In genomic region chr16:57646388-57647039, GRCh38 we compare ENCODE assay signal across 15 cellular contexts. TPM values are rescaled to one million over a fixed set of nuclear protein-coding genes. Genes with fewer than 3 reads are reported as not detected.
DNase-seq lines count a peak whose midpoint lies in the region; ATAC-seq and TF ChIP-seq lines count a peak whose summit lies in the region.
"Had no signal": no experiment of that assay in that cellular context is flagged by ENCODE, and none has a peak within 500 bp of the region (broad histone marks: within the 10 kb centered on the region; RNA-seq: fewer than 3 reads in every experiment).

No MANE protein-coding gene starts in this region.

- intact Hi-C loops in PC-9 (cut with micrococcal nuclease; ENCODE audit: unreplicated experiment): no loop called here

- H2AK5ac ChIP-seq in trophoblast cell (ENCODE audit: low read length): peak overlapping the region; percentile 18

- H3K79me1 ChIP-seq in trophoblast cell (ENCODE audit: low read length): no peaks in the 10 kb centered on the region

- peak overlapping the region; percentile 23 for H4K91ac ChIP-seq in trophoblast cell (ENCODE audit: low read depth, low read length)

- no peak overlapping the region for H2BK5ac ChIP-seq in trophoblast cell (ENCODE audit: low read depth, low read length, poor library complexity)

- ATAC-seq in gastroesophageal sphincter (no peak), HG02763 (IDR thresholded peaks at IDR 0.05; ENCODE audit: unreplicated experiment) (no peak)

- H4K12ac ChIP-seq in trophoblast cell (ENCODE audit: low read depth, low read length): no peak overlapping the region

- H3K79me2 ChIP-seq in PC-9 (ENCODE audit: low read depth) (peaks cover 28% of the 10 kb centered on the region), trophoblast cell (ENCODE audit: control insufficient read depth, insufficient read depth, low read length, poor library complexity) (no peaks in the 10 kb centered on the region)

- no peaks in the 10 kb centered on the region for H3K9me2 ChIP-seq in PC-9 (ENCODE audit: insufficient read depth)

- no peaks in the 10 kb centered on the region for H3K4me1 ChIP-seq in BE2C
- H3K4me1 ChIP-seq in PC-9 (replicated peaks; ENCODE audit: insufficient read depth): peaks cover 62% of the 10 kb centered on the region
- H3K4me1 ChIP-seq in gastroesophageal sphincter: peaks cover 0 to 42% (median 4%) of the 10 kb centered on the region in 3 donors
- H3K4me1 ChIP-seq in trophoblast cell (ENCODE audit: control insufficient read depth in 1 of 2, insufficient read depth in 2 of 2, low read length in 2 of 2): peaks cover 9 to 18% of the 10 kb centered on the region in 2 experiments

- BruUV-seq in PC-9 (replicated peaks; lab: Mats Ljungman, UMichigan): no TSS peak

- H2BK12ac ChIP-seq in trophoblast cell (ENCODE audit: low read length): peak overlapping the region; percentile 28

- H2AFZ ChIP-seq in PC-9 (no peak overlapping the region), trophoblast cell (ENCODE audit: insufficient read depth, low read length, poor library complexity) (no peak overlapping the region)

- H3K4me3 ChIP-seq in BE2C (ENCODE audit: low read depth, low read length) (no peak overlapping the region), PC-9 (no peak overlapping the region), gastroesophageal sphincter (no peak overlapping the region), trophoblast cell (ENCODE audit: low read depth, low read length) (no peak overlapping the region), H7 (ENCODE audit: insufficient read depth, low read depth, low read length) (no peak overlapping the region)
- H3K4me3 ChIP-seq: coronary artery had no signal

- no peak overlapping the region for H3K23ac ChIP-seq in trophoblast cell (ENCODE audit: low read length)

- TF ChIP-seq POLR2A in gastroesophageal sphincter (IDR thresholded peaks at IDR 0.05): no peak

- peak overlapping the region; percentile 33 for H3K14ac ChIP-seq in trophoblast cell (ENCODE audit: low read length)

- H3K9ac ChIP-seq in trophoblast cell (ENCODE audit: low read length): no peak overlapping the region

- CTCF ChIA-PET in PC-9 (lab: Charles Lee): interaction anchor here (0.5 to 1.2 kb wide), 5 partner anchors 18 to 225 kb away, joined by 3 to 6 read pairs (median 4); no protein-coding TSS in a partner anchor

- H3K18ac ChIP-seq in trophoblast cell (ENCODE audit: low read length): peak overlapping the region; percentile 26

- H2BK120ac ChIP-seq in trophoblast cell (ENCODE audit: insufficient read depth, low read length, poor library complexity): no peak overlapping the region

- H4K8ac ChIP-seq in trophoblast cell (ENCODE audit: low read depth, low read length): peak overlapping the region; percentile 8

- no peaks in the 10 kb centered on the region for H3K27me3 ChIP-seq in BE2C
- no peaks in the 10 kb centered on the region for H3K27me3 ChIP-seq in PC-9 (ENCODE audit: insufficient read depth, low read depth)
- peaks cover 43% of the 10 kb centered on the region for H3K27me3 ChIP-seq in gastroesophageal sphincter
- H3K27me3 ChIP-seq in trophoblast cell (ENCODE audit: insufficient read depth, low read length): no peaks in the 10 kb centered on the region
- H3K27me3 ChIP-seq in H7 (ENCODE audit: control insufficient read depth, insufficient read depth, low read length): no peaks in the 10 kb centered on the region

- no peaks in the 10 kb centered on the region for H3K36me3 ChIP-seq in BE2C
- H3K36me3 ChIP-seq in PC-9 (ENCODE audit: low read depth): peaks cover 5% of the 10 kb centered on the region; the same call in 1 of the 2 replicates
- H3K36me3 ChIP-seq in gastroesophageal sphincter: no peaks in the 10 kb centered on the region
- peaks cover 30 to 32% of the 10 kb centered on the region in 2 experiments for H3K36me3 ChIP-seq in trophoblast cell (ENCODE audit: control insufficient read depth in 1 of 2, insufficient read depth in 2 of 2, low read length in 2 of 2)
- no peaks in the 10 kb centered on the region for H3K36me3 ChIP-seq in H7 (replicated peaks; ENCODE audit: control insufficient read depth, insufficient read depth, low read length)

- H3K4me2 ChIP-seq in PC-9: peak overlapping the region; percentile 40
- no peak overlapping the region for H3K4me2 ChIP-seq in trophoblast cell (ENCODE audit: low read length)

- WGBS in gastroesophageal sphincter (ENCODE audit: low coverage in 1 of 2), 2 donors: 50 to 82% methylated on average over 1 to 2 of the region's 14 CpGs
- no CpG with 5 or more reads among the region's 14 CpGs for WGBS in trophoblast cell (ENCODE audit: extremely low coverage, insufficient coverage, insufficient read length)

- TF ChIP-seq CTCF in BE2C (IDR thresholded peaks at IDR 0.05; ENCODE audit: low read depth, low read length) (no peak), PC-9 (conservative IDR thresholded peaks at IDR 0.05) (no peak), gastroesophageal sphincter (IDR thresholded peaks at IDR 0.05) (no peak)

- H3K4ac ChIP-seq in trophoblast cell (ENCODE audit: low read depth, low read length): peak overlapping the region; percentile 22

- H3F3A ChIP-seq in PC-9 (ENCODE audit: insufficient read depth, low read depth): peaks cover 60% of the 10 kb centered on the region

- POLR2A ChIA-PET in PC-9 (lab: Charles Lee; ENCODE audit: unreplicated experiment): no interaction called here

- peaks cover 15% of the 10 kb centered on the region for H4K20me1 ChIP-seq in PC-9 (ENCODE audit: insufficient read depth)

- peak overlapping the region; percentile 21 for H3K27ac ChIP-seq in PC-9
- peak overlapping the region in 3 of 4 donors; percentile 63 to 66 (median 65) for H3K27ac ChIP-seq in gastroesophageal sphincter
- no peak overlapping the region for H3K27ac ChIP-seq in trophoblast cell (ENCODE audit: low read depth, low read length)
- H3K27ac ChIP-seq: C4-2B had no signal

- H3K9me3 ChIP-seq in BE2C (no peaks in the 10 kb centered on the region), PC-9 (ENCODE audit: insufficient read depth, low read depth) (no peaks in the 10 kb centered on the region), gastroesophageal sphincter (no peaks in the 10 kb centered on the region), trophoblast cell (ENCODE audit: insufficient read depth, low read depth, low read length) (peaks cover 9% of the 10 kb centered on the region)

- no peak for TF ChIP-seq EP300 in gastroesophageal sphincter (IDR thresholded peaks at IDR 0.05)

- DNase-seq in BE2C (peak; percentile 36), PC-9 (no peak), trophoblast cell (no peak), H7 (no peak), activated T-cell treated with anti-CD3 and anti-CD28 coated beads for 4 hours (no peak), NCI-H2196 treated with DMSO at 0.1 percent for 48 hours (lab: John Stamatoyannopoulos, UW; ENCODE audit: unreplicated experiment) (no peak)
- DNase-seq: activated CD4-positive, alpha-beta T cell treated with anti-CD3 and anti-CD28 coated beads, Interleukin-2, amount 50 U/mL, for 1 hour; foreskin melanocyte; NCI-H2029 treated with DMSO at 0.1 percent for 48 hours; stimulated activated CD4-positive, alpha-beta T cell treated with anti-CD3 and anti-CD28 coated beads, Interleukin-15, amount 100 ng/mL, for 24 hours; stimulated activated CD8-positive, alpha-beta memory T cell treated with anti-CD3 and anti-CD28 coated beads, Interleukin-4, amount 100 ng/mL, for 48 hours had no signal

RNA-seq across cellular contexts. Expression of gene ADGRG1, which starts 18.1 kb away (rescaled TPM):
- 2.7 TPM for polyA plus RNA-seq in BE2C (2012; ENCODE audit: insufficient read depth, insufficient read length, low read depth)
- total RNA-seq in PC-9 (2021): 105 and 131 TPM in 2 replicates
- 10 to 100 TPM in 2 of 4 donors, 1 to 10 TPM in 2; 7.0 to 20.1 (median 12.6) TPM for total RNA-seq in gastroesophageal sphincter
- 242 and 265 TPM in 2 replicates for polyA plus RNA-seq in trophoblast cell (2013)
- 0.38 and 0.44 TPM in 2 replicates for total RNA-seq in H7 (2014; rRNA removed; shearing (Covaris generic))

RNA-seq across cellular contexts. Expression of gene ADGRG3, which starts 21.6 kb away (rescaled TPM):
- polyA plus RNA-seq in BE2C (2012; ENCODE audit: insufficient read depth, insufficient read length, low read depth): not detected
- 0.25 TPM in 1 of 2 replicates, not detected in the other for total RNA-seq in PC-9 (2021)
- 1 to 10 TPM in 3 of 4 donors, under 1 TPM in 1; 0.31 to 7.4 (median 2.2) TPM for total RNA-seq in gastroesophageal sphincter
- 0.49 and 0.54 TPM in 2 replicates for polyA plus RNA-seq in trophoblast cell (2013)
- total RNA-seq in H7 (2014; rRNA removed; shearing (Covaris generic)): 0.07 and 0.67 TPM in 2 replicates

RNA-seq across cellular contexts. Expression of gene DRC7, which starts 48.1 kb away (rescaled TPM):
- polyA plus RNA-seq in BE2C (2012; ENCODE audit: insufficient read depth, insufficient read length, low read depth): not detected
- total RNA-seq in PC-9 (2021) (0.85 and 1.7 TPM in 2 replicates), gastroesophageal sphincter (under 1 TPM in 1 of 4 donors, not detected in 3; 0.15 TPM)
- polyA plus RNA-seq in trophoblast cell (2013): 0.06 and 0.19 TPM in 2 replicates
- total RNA-seq in H7 (2014; rRNA removed; shearing (Covaris generic)): 0.03 TPM in 1 of 2 replicates, not detected in the other
